In genomic region chr11:83139310-83139709, GRCh38 we compare ENCODE assay signal across 13 cellular contexts.
"Had no signal": no experiment of that assay in that cellular context is flagged by ENCODE, and none has a peak within 500 bp of the region (broad histone marks: within the 10 kb centered on the region; RNA-seq: fewer than 3 reads in every experiment).

No MANE protein-coding gene starts in this region.

- H3K27me3 ChIP-seq: pancreas, stomach, tibial artery had no signal

- H3K27ac ChIP-seq: neutrophil, pancreas, stomach, tibial artery had no signal

- H3K4me1 ChIP-seq: pancreas, stomach had no signal

- H3K36me3 ChIP-seq: neutrophil, pancreas, stomach, tibial artery had no signal

- H3K9me3 ChIP-seq: neutrophil, pancreas, stomach, tibial artery had no signal

- DNase-seq: cortex of kidney; effector memory CD8-positive, alpha-beta T cell; head of caudate nucleus; kidney; natural killer cell; pancreas; stimulated activated CD4-positive, alpha-beta T cell treated with anti-CD3 and anti-CD28 coated beads, Interleukin-2, amount 100 ng/mL, for 24 hours; stimulated activated CD4-positive, alpha-beta T cell treated with anti-CD3 and anti-CD28 coated beads, Interleukin-4, amount 100 ng/mL, for 24 hours; stimulated activated naive CD4-positive, alpha-beta T cell treated with Interleukin-2 at 50 U/mL for 16 hours; stomach; tibial artery had no signal

- H3K4me3 ChIP-seq: lung, pancreas, stomach, tibial artery had no signal
